Comparison of ENCODE assay signal across 9 cellular contexts in genomic region chr9:132214027-132214622, GRCh38. TPM values are rescaled to one million over a fixed set of nuclear protein-coding genes. Genes with fewer than 3 reads are reported as not detected.
DNase-seq lines count a peak whose midpoint lies in the region; ATAC-seq and TF ChIP-seq lines count a peak whose summit lies in the region.
"Had no signal": no experiment of that assay in that cellular context is flagged by ENCODE, and none has a peak within 500 bp of the region (broad histone marks: within the 10 kb centered on the region; RNA-seq: fewer than 3 reads in every experiment).

No MANE protein-coding gene starts in this region.

- TF ChIP-seq CTCF in esophagus muscularis mucosa (IDR thresholded peaks at IDR 0.05): peak in 1 of 3 experiments; percentile 9
- TF ChIP-seq CTCF in transverse colon (IDR thresholded peaks at IDR 0.05): no peak

- no peak for ATAC-seq in HG02798 (IDR thresholded peaks at IDR 0.05; ENCODE audit: poor library complexity, unreplicated experiment)

- no peak for TF ChIP-seq EP300 in esophagus muscularis mucosa (IDR thresholded peaks at IDR 0.05)
- no peak for TF ChIP-seq EP300 in transverse colon (IDR thresholded peaks at IDR 0.05; ENCODE audit: low read depth)

- H3K27ac ChIP-seq in esophagus muscularis mucosa (replicated peaks in 1 of 4): peak overlapping the region; percentile 62 to 75 (median 67)
- peak overlapping the region in 2 of 4 donors; percentile 13 to 25 for H3K27ac ChIP-seq in transverse colon
- H3K27ac ChIP-seq: HL-60 had no signal

- intact Hi-C loops in esophagus muscularis mucosa (cut with DNase I): no loop called here
- intact Hi-C loops in transverse colon (cut with DNase I; ENCODE audit: low total_unique reads): no loop called here

- TF ChIP-seq POLR2A in esophagus muscularis mucosa (IDR thresholded peaks at IDR 0.05; ENCODE audit: low read depth): no peak
- TF ChIP-seq POLR2A in transverse colon (IDR thresholded peaks at IDR 0.05): no peak

- DNase-seq in ELR (ENCODE audit: low read depth): peak; percentile 89
- DNase-seq in NCI-H510A treated with DMSO at 0.1 percent for 48 hours (lab: John Stamatoyannopoulos, UW): peak; percentile 64
- peak; percentile 93 for DNase-seq in esophagus muscularis mucosa (ENCODE audit: extremely low spot score)
- peak; percentile 90 for DNase-seq in myocyte (ENCODE audit: low read depth)
- no peak for DNase-seq in transverse colon
- DNase-seq in stimulated activated CD4-positive, alpha-beta T cell treated with anti-CD3 and anti-CD28 coated beads, Interleukin-4, amount 100 ng/mL, for 24 hours: no peak
- no peak for DNase-seq in activated T-cell treated with anti-CD3 and anti-CD28 coated beads, Interleukin-2, amount 50 U/mL, for 48 hours

- 24% methylated on average over 12 of the region's 18 CpGs for WGBS in esophagus muscularis mucosa
- 11% methylated on average over 13 of the region's 18 CpGs; no CpG with 5 or more reads in 1 of the 2 donors for WGBS in transverse colon (ENCODE audit: low coverage in 1 of 2), 2 donors

- H3K36me3 ChIP-seq in esophagus muscularis mucosa: no peaks in the 10 kb centered on the region
- H3K36me3 ChIP-seq in transverse colon: no peaks in the 10 kb centered on the region

- in situ Hi-C loops in transverse colon (cut with MboI; ENCODE audit: low pct_ligation_motif_present in 1 of 4, low pct_unique_long_range_greater_than_20kb in 1 of 4, low sequenced_read_pairs in 3 of 4): no loop called here

- H3K4me1 ChIP-seq in esophagus muscularis mucosa: peaks cover 10 to 15% (median 13%) of the 10 kb centered on the region in 4 donors
- no peaks in the 10 kb centered on the region for H3K4me1 ChIP-seq in transverse colon

- H3K27me3 ChIP-seq in esophagus muscularis mucosa (no peaks in the 10 kb centered on the region), transverse colon (no peaks in the 10 kb centered on the region)

- H3K4me3 ChIP-seq in esophagus muscularis mucosa (peak overlapping the region in 3 of 4 donors; percentile 24 to 32 (median 25)), transverse colon (no peak overlapping the region)

- H3K9me3 ChIP-seq in esophagus muscularis mucosa (no peaks in the 10 kb centered on the region), transverse colon (no peaks in the 10 kb centered on the region)

RNA-seq across cellular contexts. Expression of gene NTNG2, which starts 52.3 kb away (rescaled TPM):
- total RNA-seq in esophagus muscularis mucosa: 1 to 10 TPM; 1.5 to 6.6 (median 4.3) TPM
- 2.0 and 4.5 TPM in 2 replicates for total RNA-seq in myocyte
- 2.1 TPM for polyA plus RNA-seq in myocyte (2012)
- 1 to 10 TPM in 1 of 4 donors, under 1 TPM in 1, not detected in 2; 0.27 to 1.1 TPM for total RNA-seq in transverse colon

Comparison
In these comparisons a context has a peak if more than half of its experiments do, and no peak if none do; other contexts are left out.
1. DNase-seq: peak in ELR (single experiment), NCI-H510A treated with DMSO at 0.1 percent for 48 hours (single experiment), esophagus muscularis mucosa (single experiment) and myocyte (single experiment); none in transverse colon (single experiment), stimulated activated CD4-positive, alpha-beta T cell treated with anti-CD3 and anti-CD28 coated beads, Interleukin-4, amount 100 ng/mL, for 24 hours (single experiment) and activated T-cell treated with anti-CD3 and anti-CD28 coated beads, Interleukin-2, amount 50 U/mL, for 48 hours (0 of 2).
2. H3K4me3 ChIP-seq: peak in esophagus muscularis mucosa (3 of 4); none in transverse colon (0 of 4).